29 cellular contexts compared by ENCODE assay signal in genomic region chr6:164926686-164927085, GRCh38.
DNase-seq lines count a peak whose midpoint lies in the region; FAIRE-seq and TF ChIP-seq lines count a peak whose summit lies in the region.
"Had no signal": no experiment of that assay in that cellular context is flagged by ENCODE, and none has a peak within 500 bp of the region (broad histone marks: within the 10 kb centered on the region; RNA-seq: fewer than 3 reads in every experiment).

No MANE protein-coding gene starts in this region.

- no peaks in the 10 kb centered on the region for H3K79me2 ChIP-seq in MM.1S (ENCODE audit: low read length)

- no peaks in the 10 kb centered on the region for H3F3A ChIP-seq in MM.1S (ENCODE audit: insufficient read depth, low read length)

- no peaks in the 10 kb centered on the region for H3K9me2 ChIP-seq in MM.1S (replicated peaks; ENCODE audit: insufficient read depth, low read length)

- H3K9me3 ChIP-seq in MM.1S (replicated peaks; ENCODE audit: insufficient read depth, low read length) (no peaks in the 10 kb centered on the region), kidney (ENCODE audit: control insufficient read depth in 1 of 2, low read length in 2 of 2) (no peaks in the 10 kb centered on the region)
- H3K9me3 ChIP-seq: colonic mucosa, HAP-1, left lung, MG63, tibial nerve had no signal

- H4K20me1 ChIP-seq in MM.1S (ENCODE audit: insufficient read depth, low read length), result no peaks in the 10 kb centered on the region

- H3K4me1 ChIP-seq in MM.1S (ENCODE audit: low read length) (no peaks in the 10 kb centered on the region), kidney (ENCODE audit: control insufficient read depth in 1 of 2, insufficient read depth in 1 of 2, low read depth in 1 of 2, low read length in 2 of 2) (no peaks in the 10 kb centered on the region)
- H3K4me1 ChIP-seq: colonic mucosa, HAP-1, left lung had no signal

- H3K4me3 ChIP-seq in GM06990 (replicated peaks; ENCODE audit: low read depth, low read length) (no peak overlapping the region), MM.1S (ENCODE audit: low read length) (no peak overlapping the region), dorsolateral prefrontal cortex (peak overlapping the region in 12 of 59 donors; percentile 7 to 80 (median 63)), kidney (ENCODE audit: low read length in 2 of 2) (no peak overlapping the region), H7 (ENCODE audit: insufficient read depth, low read depth, low read length) (no peak overlapping the region)
- H3K4me3 ChIP-seq: colonic mucosa, HAP-1, left lung, MG63, tibial nerve had no signal

- H3K27me3 ChIP-seq in GM06990 (replicated peaks; ENCODE audit: control insufficient read depth, insufficient read depth, low read length) (no peaks in the 10 kb centered on the region), MM.1S (replicated peaks; ENCODE audit: insufficient read depth, low read length) (no peaks in the 10 kb centered on the region), dorsolateral prefrontal cortex (no peaks in the 10 kb centered on the region), H7 (ENCODE audit: control insufficient read depth, insufficient read depth, low read length) (no peaks in the 10 kb centered on the region)
- H3K27me3 ChIP-seq: colonic mucosa, left lung, MG63, tibial nerve had no signal

- no peaks in the 10 kb centered on the region for H3K9me3 Mint-ChIP-seq in neural crest cell
- H3K9me3 Mint-ChIP-seq: CD8-positive, alpha-beta T cell; mesothelial cell of epicardium had no signal

- H3K27ac ChIP-seq in MM.1S (ENCODE audit: low read length) (no peak overlapping the region), dorsolateral prefrontal cortex (peak overlapping the region in 49 of 59 donors; percentile 4 to 92 (median 72)), kidney (ENCODE audit: low read depth in 2 of 2, low read length in 2 of 2) (no peak overlapping the region)
- H3K27ac ChIP-seq: brain microvascular endothelial cell, colonic mucosa, left lung had no signal

- FAIRE-seq in kidney (lab: Jason Lieb, UNC), result no peak

- DNase-seq in GM06990 (ENCODE audit: extremely low read depth, insufficient read length) (no peak), MM.1S (no peak), dorsolateral prefrontal cortex (no peak), neural crest cell (ENCODE audit: low read depth, low spot score) (no peak), kidney (no peak), H7 (no peak), iPS-NIHi11 (ENCODE audit: low spot score) (no peak), dedifferentiated amniotic fluid mesenchymal stem cell (ENCODE audit: extremely low spot score) (no peak)
- DNase-seq: activated CD4-positive, alpha-beta T cell treated with anti-CD3 and anti-CD28 coated beads, Interleukin-2, amount 50 U/mL, for 4 hours; activated CD8-positive, alpha-beta memory T cell treated with anti-CD3 and anti-CD28 coated beads, Interleukin-2, amount 50 U/mL, for 48 hours; activated effector memory CD4-positive, alpha-beta T cell treated with Interleukin-2 at 50 U/mL for 16 hours; brain microvascular endothelial cell; CD8-positive, alpha-beta T cell; colonic mucosa; DMS153; GDM1; IMR-90; left lung; MG63; NCI-H1930; NCI-H510A; RPMI8226; stimulated activated CD4-positive, alpha-beta T cell treated with anti-CD3 and anti-CD28 coated beads, Interleukin-4, amount 100 ng/mL, for 24 hours; stimulated activated naive CD4-positive, alpha-beta T cell treated with Interleukin-2 at 50 U/mL for 16 hours; T1000 had no signal

- no peak overlapping the region for H3K4me2 ChIP-seq in MM.1S (ENCODE audit: low read depth, low read length)

- no peak overlapping the region for H2AFZ ChIP-seq in MM.1S (ENCODE audit: low read length)

- no peak overlapping the region for H3K27ac Mint-ChIP-seq in neural crest cell (ENCODE audit: unreplicated experiment)
- H3K27ac Mint-ChIP-seq: CD8-positive, alpha-beta T cell; mesothelial cell of epicardium; WTC11 had no signal

- H3K36me3 Mint-ChIP-seq in neural crest cell (ENCODE audit: low read depth), result no peaks in the 10 kb centered on the region
- H3K36me3 Mint-ChIP-seq: CD8-positive, alpha-beta T cell; mesothelial cell of epicardium; WTC11 had no signal

- no peak overlapping the region for H3K9ac ChIP-seq in MM.1S (ENCODE audit: low read length)
- no peak overlapping the region for H3K9ac ChIP-seq in kidney (ENCODE audit: low read length in 2 of 2)

- no peak overlapping the region for H3K4me3 Mint-ChIP-seq in neural crest cell
- H3K4me3 Mint-ChIP-seq: CD8-positive, alpha-beta T cell; mesothelial cell of epicardium; WTC11 had no signal

- no peaks in the 10 kb centered on the region for H3K36me3 ChIP-seq in GM06990 (ENCODE audit: control insufficient read depth, insufficient read depth, low read length)
- no peaks in the 10 kb centered on the region for H3K36me3 ChIP-seq in MM.1S (replicated peaks; ENCODE audit: insufficient read depth, low read length)
- no peaks in the 10 kb centered on the region for H3K36me3 ChIP-seq in kidney (ENCODE audit: control insufficient read depth in 1 of 2, insufficient read depth in 2 of 2, low read length in 2 of 2)
- no peaks in the 10 kb centered on the region for H3K36me3 ChIP-seq in H7 (replicated peaks; ENCODE audit: control insufficient read depth, insufficient read depth, low read length)
- H3K36me3 ChIP-seq: brain microvascular endothelial cell, colonic mucosa, HAP-1, left lung, MG63, tibial nerve had no signal

- H3K27me3 Mint-ChIP-seq in neural crest cell (ENCODE audit: low read depth), result no peaks in the 10 kb centered on the region

- H3K4me1 Mint-ChIP-seq in neural crest cell, result peaks cover 4% of the 10 kb centered on the region
- H3K4me1 Mint-ChIP-seq: mesothelial cell of epicardium, WTC11 had no signal

- TF ChIP-seq CTCF in GM06990 (IDR thresholded peaks at IDR 0.05; ENCODE audit: insufficient read depth, low read length, poor library complexity, severe bottlenecking) (peak; percentile 10), MM.1S (IDR thresholded peaks at IDR 0.05; ENCODE audit: low read length) (peak; percentile 18; the same call in 1 of the 2 replicates), dorsolateral prefrontal cortex (IDR thresholded peaks at IDR 0.05 in 54 of 56, conservative IDR thresholded peaks at IDR 0.05 in 2 of 56; ENCODE audit: low read depth in 1 of 56, partially characterized antibody in 56 of 56) (peak in 43 of 56 donors; percentile 6 to 58 (median 36)), neural crest cell (conservative IDR thresholded peaks at IDR 0.05) (peak; percentile 38), kidney (IDR thresholded peaks at IDR 0.05; ENCODE audit: borderline replicate concordance, extremely low read depth, insufficient read depth) (no peak)

- intact Hi-C loops in dorsolateral prefrontal cortex (cut with DNase I) (loop anchor here (5.0 to 10.0 kb wide), 5 partner anchors 94 to 1509 kb away; no protein-coding TSS in a partner anchor), kidney (cut with DNase I) (no loop called here)

Comparison
In these comparisons a context has a peak if more than half of its experiments do, and no peak if none do; other contexts are left out.
1. H3K27ac ChIP-seq: peak in dorsolateral prefrontal cortex (49 of 59); none in MM.1S (single experiment) and kidney (0 of 2).